Comparison of ENCODE assay signal across 7 cellular contexts in the genomic region with DNA sequence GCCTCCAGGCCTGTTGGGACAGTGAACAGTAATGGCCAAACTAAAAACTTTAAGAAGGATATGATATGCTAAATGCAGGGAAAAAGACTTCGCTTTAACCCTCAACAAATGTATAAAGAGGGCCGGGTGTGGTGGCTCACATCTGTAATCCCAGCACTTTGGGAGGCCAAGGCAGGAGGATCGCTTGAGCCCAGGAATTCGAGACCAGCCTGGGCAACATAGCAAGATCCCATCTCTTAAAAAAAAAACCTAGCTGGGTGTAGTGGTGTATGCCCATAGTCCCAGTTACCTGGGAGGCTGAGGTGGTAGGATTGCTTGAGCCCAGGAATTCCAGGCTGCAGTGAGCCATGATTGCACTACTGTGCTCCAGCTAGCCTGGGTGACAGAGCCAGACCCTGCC. TPM values are rescaled to one million over a fixed set of nuclear protein-coding genes. Genes with fewer than 3 reads are reported as not detected.
A peak's percentile ranks its signal among the peaks of the same experiment; 100 is the strongest.
DNase-seq lines count a peak whose midpoint lies in the region; ATAC-seq, FAIRE-seq and TF ChIP-seq lines count a peak whose summit lies in the region.
"Not testable (repeated sequence)": the region's sequence is repeated elsewhere in the genome, so short reads cannot be mapped to it uniquely, and the experiment has no call there.

No MANE protein-coding gene starts in this region.

- TF ChIP-seq RAD21 in A549 (conservative IDR thresholded peaks at IDR 0.05 in 1 of 2, IDR thresholded peaks at IDR 0.05 in 1 of 2), result not testable (repeated sequence)

- not testable (repeated sequence) for BruUV-seq in PC-9 (replicated peaks; lab: Mats Ljungman, UMichigan)

- H3K27me3 ChIP-seq in PC-9 (ENCODE audit: insufficient read depth, low read depth); left ventricle myocardium inferior (ENCODE audit: low read depth); trophoblast cell (ENCODE audit: insufficient read depth, low read length); smooth muscle cell (ENCODE audit: low read depth): not testable (repeated sequence)

- not testable (repeated sequence) for H3K9me3 Mint-ChIP-seq in WTC11; dendritic cell treated with granulocyte-macrophage colony-stimulating factor and Interleukin-4, amounts not matched to agents 40 ng/mL and 50 ng/mL, for 4 days

- not testable (repeated sequence) for FAIRE-seq in A549 (lab: Jason Lieb, UNC)

- not testable (repeated sequence) for H2AFZ ChIP-seq in PC-9; trophoblast cell (ENCODE audit: insufficient read depth, low read length, poor library complexity); smooth muscle cell (ENCODE audit: low read depth)

- H2BK5ac ChIP-seq in trophoblast cell (ENCODE audit: low read depth, low read length, poor library complexity), result not testable (repeated sequence)

- not testable (repeated sequence) for H4K91ac ChIP-seq in trophoblast cell (ENCODE audit: low read depth, low read length)

- H3K9ac ChIP-seq in trophoblast cell (ENCODE audit: low read length), result peak overlapping the region; percentile 45
- not testable (repeated sequence) for H3K9ac ChIP-seq in smooth muscle cell (ENCODE audit: low read depth)

- not testable (repeated sequence) for H3K27me3 Mint-ChIP-seq in WTC11 (ENCODE audit: low read depth); dendritic cell treated with granulocyte-macrophage colony-stimulating factor and Interleukin-4, amounts not matched to agents 40 ng/mL and 50 ng/mL, for 4 days

- CTCF ChIA-PET in A549 (lab: Yijun Ruan, JAX), result interaction anchor here (1.4 to 4.7 kb wide), 2 partner anchors 77 kb away, joined by 4 to 17 read pairs; no protein-coding TSS in a partner anchor
- CTCF ChIA-PET in PC-9 (lab: Charles Lee), result interaction anchor here (0.6 to 0.9 kb wide), 3 partner anchors 77 to 177 kb away, joined by 3 to 4 read pairs (median 3); no protein-coding TSS in a partner anchor
- CTCF ChIA-PET in WTC11 (lab: Charles Lee), result interaction anchor here (0.7 to 0.8 kb wide), 2 partner anchors 76 to 375 kb away, joined by 3 to 5 read pairs; no protein-coding TSS in a partner anchor

- H3K36me3 ChIP-seq in PC-9 (ENCODE audit: low read depth); left ventricle myocardium inferior; trophoblast cell (ENCODE audit: control insufficient read depth in 1 of 2, insufficient read depth in 2 of 2, low read length in 2 of 2); smooth muscle cell (ENCODE audit: low read depth): not testable (repeated sequence)

- H2BK12ac ChIP-seq in trophoblast cell (ENCODE audit: low read length), result not testable (repeated sequence)

- not testable (repeated sequence) for H4K8ac ChIP-seq in trophoblast cell (ENCODE audit: low read depth, low read length)

- H3K18ac ChIP-seq in trophoblast cell (ENCODE audit: low read length), result not testable (repeated sequence)

- not testable (repeated sequence) for DNase-seq in A549 (ENCODE audit: low read depth in 1 of 2, low spot score in 1 of 2); WTC11 (ENCODE audit: low spot score); left ventricle myocardium inferior; smooth muscle cell (lab: John Stamatoyannopoulos, UW; ENCODE audit: unreplicated experiment)
- peak in 1 of 2 experiments; percentile 14 for DNase-seq in PC-9
- peak in 1 of 2 donors; percentile 37 for DNase-seq in trophoblast cell

- intact Hi-C loops in PC-9 (cut with micrococcal nuclease; ENCODE audit: unreplicated experiment); left ventricle myocardium inferior (cut with micrococcal nuclease): not testable (repeated sequence)
- intact Hi-C loops in dendritic cell treated with granulocyte-macrophage colony-stimulating factor and Interleukin-4, amounts not matched to agents 40 ng/mL and 50 ng/mL, for 4 days (cut with micrococcal nuclease), result loop anchor here (5.0 kb wide), 1 partner anchor 35 kb away; no protein-coding TSS in a partner anchor

- H3K9me2 ChIP-seq in PC-9 (ENCODE audit: insufficient read depth), result not testable (repeated sequence)

- not testable (repeated sequence) for TF ChIP-seq CTCF in A549 (IDR thresholded peaks at IDR 0.05); PC-9 (conservative IDR thresholded peaks at IDR 0.05); WTC11 (IDR thresholded peaks at IDR 0.05); left ventricle myocardium inferior (IDR thresholded peaks at IDR 0.05; ENCODE audit: borderline replicate concordance); smooth muscle cell (IDR thresholded peaks at IDR 0.05; ENCODE audit: borderline replicate concordance, insufficient read depth, poor library complexity, severe bottlenecking)

- TF ChIP-seq POLR2A in A549 (IDR thresholded peaks at IDR 0.05; ENCODE audit: low read length), result not testable (repeated sequence)

- H3K79me2 ChIP-seq in PC-9 (ENCODE audit: low read depth) (peaks cover 97% of the 10 kb centered on the region), trophoblast cell (ENCODE audit: control insufficient read depth, insufficient read depth, low read length, poor library complexity) (peaks cover 10% of the 10 kb centered on the region), smooth muscle cell (ENCODE audit: low read depth) (peaks cover 98% of the 10 kb centered on the region)

- not testable (repeated sequence) for H3K4me3 ChIP-seq in A549; PC-9; left ventricle myocardium inferior; trophoblast cell (ENCODE audit: low read depth, low read length); smooth muscle cell

- not testable (repeated sequence) for H3K27ac Mint-ChIP-seq in WTC11
- peak overlapping the region; percentile 55 for H3K27ac Mint-ChIP-seq in dendritic cell treated with granulocyte-macrophage colony-stimulating factor and Interleukin-4, amounts not matched to agents 40 ng/mL and 50 ng/mL, for 4 days

- not testable (repeated sequence) for H4K12ac ChIP-seq in trophoblast cell (ENCODE audit: low read depth, low read length)

- H3F3A ChIP-seq in PC-9 (ENCODE audit: insufficient read depth, low read depth), result peaks cover 21% of the 10 kb centered on the region; the same call in 1 of the 2 replicates
- H3F3A ChIP-seq in smooth muscle cell (ENCODE audit: low read depth), result not testable (repeated sequence)

- H3K4me3 Mint-ChIP-seq in WTC11; dendritic cell treated with granulocyte-macrophage colony-stimulating factor and Interleukin-4, amounts not matched to agents 40 ng/mL and 50 ng/mL, for 4 days: not testable (repeated sequence)

- WGBS in A549 (ENCODE audit: missing lambda C conversion rate), result 86% methylated on average over 4 of the region's 4 CpGs
- no CpG with 5 or more reads among the region's 4 CpGs for WGBS in trophoblast cell (ENCODE audit: extremely low coverage, insufficient coverage, insufficient read length)
- 96% methylated on average over 4 of the region's 4 CpGs for WGBS in smooth muscle cell (ENCODE audit: low lambda C conversion rate)

- ATAC-seq in A549, WTC11: not testable (repeated sequence)

- not testable (repeated sequence) for H2BK120ac ChIP-seq in trophoblast cell (ENCODE audit: insufficient read depth, low read length, poor library complexity)

- POLR2A ChIA-PET in A549 (lab: Yijun Ruan, JAX), result interaction anchor here (0.7 kb wide), 1 partner anchor 883 kb away, joined by 3 read pairs; no protein-coding TSS in a partner anchor
- POLR2A ChIA-PET in PC-9 (lab: Charles Lee; ENCODE audit: unreplicated experiment), result interaction anchor here (0.6 to 1.0 kb wide), 2 partner anchors 46 to 65 kb away, joined by 4 to 21 read pairs; no protein-coding TSS in a partner anchor
- POLR2A ChIA-PET in WTC11 (lab: Charles Lee), result interaction anchor here (0.7 kb wide), 1 partner anchor 49 kb away, joined by 6 read pairs; no protein-coding TSS in a partner anchor

- H3K4me1 ChIP-seq in A549 (peaks cover 26% of the 10 kb centered on the region), PC-9 (replicated peaks; ENCODE audit: insufficient read depth) (peaks cover 16% of the 10 kb centered on the region), left ventricle myocardium inferior (peaks cover 86% of the 10 kb centered on the region), trophoblast cell (ENCODE audit: control insufficient read depth in 1 of 2, insufficient read depth in 2 of 2, low read length in 2 of 2) (peaks cover 2 to 13% of the 10 kb centered on the region in 2 experiments)
- H3K4me1 ChIP-seq in smooth muscle cell (ENCODE audit: low read depth), result not testable (repeated sequence)

- not testable (repeated sequence) for H3K36me3 Mint-ChIP-seq in WTC11
- H3K36me3 Mint-ChIP-seq in dendritic cell treated with granulocyte-macrophage colony-stimulating factor and Interleukin-4, amounts not matched to agents 40 ng/mL and 50 ng/mL, for 4 days (ENCODE audit: low read depth), result peaks cover 28% of the 10 kb centered on the region

- H2AK5ac ChIP-seq in trophoblast cell (ENCODE audit: low read length), result not testable (repeated sequence)

- H3K27ac ChIP-seq in A549; trophoblast cell (ENCODE audit: low read depth, low read length): not testable (repeated sequence)
- H3K27ac ChIP-seq in PC-9 (peak overlapping the region; percentile 34), left ventricle myocardium inferior (replicated peaks) (peak overlapping the region; percentile 2), smooth muscle cell (ENCODE audit: low read depth) (peak overlapping the region; percentile 28)

- not testable (repeated sequence) for H3K9me3 ChIP-seq in A549; PC-9 (ENCODE audit: insufficient read depth, low read depth); left ventricle myocardium inferior (replicated peaks); trophoblast cell (ENCODE audit: insufficient read depth, low read depth, low read length); smooth muscle cell (replicated peaks; ENCODE audit: low read depth)

- peaks cover 49% of the 10 kb centered on the region for H4K20me1 ChIP-seq in PC-9 (ENCODE audit: insufficient read depth)
- H4K20me1 ChIP-seq in smooth muscle cell (ENCODE audit: low read depth), result peaks cover 96% of the 10 kb centered on the region

- not testable (repeated sequence) for H3K23ac ChIP-seq in trophoblast cell (ENCODE audit: low read length)

- H3K14ac ChIP-seq in trophoblast cell (ENCODE audit: low read length), result not testable (repeated sequence)

- H3K4ac ChIP-seq in trophoblast cell (ENCODE audit: low read depth, low read length), result peak overlapping the region; percentile 47

- not testable (repeated sequence) for H3K4me1 Mint-ChIP-seq in WTC11
- peaks cover 53% of the 10 kb centered on the region for H3K4me1 Mint-ChIP-seq in dendritic cell treated with granulocyte-macrophage colony-stimulating factor and Interleukin-4, amounts not matched to agents 40 ng/mL and 50 ng/mL, for 4 days (ENCODE audit: low read depth)

- not testable (repeated sequence) for H3K79me1 ChIP-seq in trophoblast cell (ENCODE audit: low read length)

- TF ChIP-seq EP300 in A549 (IDR thresholded peaks at IDR 0.05), result not testable (repeated sequence)

- H3K4me2 ChIP-seq in A549, result 0 out of 3 replicates have a peak overlapping the region, but pooled peaks have one; percentile 17
- H3K4me2 ChIP-seq in PC-9; trophoblast cell (ENCODE audit: low read length); smooth muscle cell: not testable (repeated sequence)

RNA-seq across cellular contexts. Expression of gene KIAA0232, which starts 14.8 kb away (rescaled TPM):
- 21.5 and 25.2 TPM in 2 replicates for polyA plus RNA-seq in A549 (2011; rRNA removed)
- 2.8 and 4.4 TPM in 2 replicates for polyA plus RNA-seq in A549 (2012; cell fraction: cytosol; rRNA removed)
- polyA plus RNA-seq in A549 (2012; cell fraction: nucleus; rRNA removed), result 3.7 and 5.2 TPM in 2 replicates
- 9.3 to 10.6 TPM (median 10.5 TPM) in 3 replicates for polyA plus RNA-seq in A549 (2017; fragmentation: RNase III; extraction: RNeasy Plus Mini Kit Qiagen cat#74134 plus additional on column Dnase treatment)
- 15.6 and 22.7 TPM in 2 replicates for polyA minus RNA-seq in A549 (2011; rRNA and poly(A)+ RNA removed)
- 21.5 and 24.7 TPM in 2 replicates for total RNA-seq in PC-9 (2021)
- total RNA-seq in WTC11 (2021), result 18.5 to 23.2 TPM (median 21.0 TPM) in 3 replicates
- 82.5 TPM for total RNA-seq in left ventricle myocardium inferior
- polyA plus RNA-seq in trophoblast cell (2013), result 12.6 and 12.8 TPM in 2 replicates
- 16.6 and 36.0 TPM in 2 replicates for total RNA-seq in smooth muscle cell
- 8.4 and 9.5 TPM in 2 replicates for polyA plus RNA-seq in smooth muscle cell
